1 cellular context compared by ENCODE assay signal in genomic region chr7:104943502-104944343, GRCh38.
TF ChIP-seq lines count a peak whose summit lies in the region.

No MANE protein-coding gene starts in this region.

TF ChIP-seq in HepG2, 621 proteins besides CTCF, POLR2A, EP300 and RAD21 (continued from another document and continues in another):
- TF ChIP-seq, protein P1, sequence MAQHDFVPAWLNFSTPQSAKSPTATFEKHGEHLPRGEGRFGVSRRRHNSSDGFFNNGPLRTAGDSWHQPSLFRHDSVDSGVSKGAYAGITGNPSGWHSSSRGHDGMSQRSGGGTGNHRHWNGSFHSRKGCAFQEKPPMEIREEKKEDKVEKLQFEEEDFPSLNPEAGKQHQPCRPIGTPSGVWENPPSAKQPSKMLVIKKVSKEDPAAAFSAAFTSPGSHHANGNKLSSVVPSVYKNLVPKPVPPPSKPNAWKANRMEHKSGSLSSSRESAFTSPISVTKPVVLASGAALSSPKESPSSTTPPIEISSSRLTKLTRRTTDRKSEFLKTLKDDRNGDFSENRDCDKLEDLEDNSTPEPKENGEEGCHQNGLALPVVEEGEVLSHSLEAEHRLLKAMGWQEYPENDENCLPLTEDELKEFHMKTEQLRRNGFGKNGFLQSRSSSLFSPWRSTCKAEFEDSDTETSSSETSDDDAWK (CRISPR knock-in tag; IDR thresholded peaks at IDR 0.05) = no peak
- TF ChIP-seq PAX8 (CRISPR knock-in tag; IDR thresholded peaks at IDR 0.05; ENCODE audit: borderline replicate concordance) (no peak), ZNF562 (CRISPR knock-in tag; IDR thresholded peaks at IDR 0.05; ENCODE audit: borderline replicate concordance) (no peak), SKIL (CRISPR knock-in tag; IDR thresholded peaks at IDR 0.05; ENCODE audit: borderline replicate concordance) (no peak), ZNF615 (CRISPR knock-in tag; IDR thresholded peaks at IDR 0.05; ENCODE audit: borderline replicate concordance) (no peak), ASH2L (IDR thresholded peaks at IDR 0.05; ENCODE audit: insufficient read length, low read depth, low read length) (peak; percentile 36), HOXD1 (CRISPR knock-in tag; IDR thresholded peaks at IDR 0.05) (no peak), ZBTB1 (CRISPR knock-in tag; IDR thresholded peaks at IDR 0.05; ENCODE audit: borderline replicate concordance) (no peak), CENPT (CRISPR knock-in tag; IDR thresholded peaks at IDR 0.05; ENCODE audit: low read depth) (no peak), NRL (CRISPR knock-in tag; IDR thresholded peaks at IDR 0.05; ENCODE audit: borderline replicate concordance) (no peak), ZBTB3 (CRISPR knock-in tag; IDR thresholded peaks at IDR 0.05; ENCODE audit: borderline replicate concordance, low read depth) (no peak), BCL6 (CRISPR knock-in tag; IDR thresholded peaks at IDR 0.05) (peak; percentile 38; the same call in 1 of the 2 replicates), AFF4 (CRISPR knock-in tag; IDR thresholded peaks at IDR 0.05) (no peak), CAMTA2 (CRISPR knock-in tag; IDR thresholded peaks at IDR 0.05; ENCODE audit: borderline replicate concordance) (no peak), BORCS8-MEF2B (CRISPR knock-in tag; IDR thresholded peaks at IDR 0.05) (no peak), ZFP36L1 (CRISPR knock-in tag; IDR thresholded peaks at IDR 0.05) (no peak), HMGXB3 (CRISPR knock-in tag; IDR thresholded peaks at IDR 0.05; ENCODE audit: borderline replicate concordance) (peak; percentile 23; the same call in 1 of the 2 replicates), KDM4B (CRISPR knock-in tag; IDR thresholded peaks at IDR 0.05) (no peak), ARNT (IDR thresholded peaks at IDR 0.05) (no peak), REL (CRISPR knock-in tag; conservative IDR thresholded peaks at IDR 0.05) (no peak), ZFY (CRISPR knock-in tag; IDR thresholded peaks at IDR 0.05) (peak; percentile 14; the same call in 1 of the 2 replicates), ZNF3 (CRISPR knock-in tag; IDR thresholded peaks at IDR 0.05) (no peak), MEIS2 (CRISPR knock-in tag; IDR thresholded peaks at IDR 0.05) (no peak), MED8 (CRISPR knock-in tag; IDR thresholded peaks at IDR 0.05; ENCODE audit: insufficient replicate concordance) (no peak), HNRNPL (IDR thresholded peaks at IDR 0.05; ENCODE audit: low read depth, low read length) (no peak), NCOA2 (CRISPR knock-in tag; IDR thresholded peaks at IDR 0.05) (peak; percentile 37; the same call in 1 of the 2 replicates), ESRRA (CRISPR knock-in tag; IDR thresholded peaks at IDR 0.05; ENCODE audit: low read depth) (no peak), ZNF20 (CRISPR knock-in tag; IDR thresholded peaks at IDR 0.05) (no peak), NPAS2 (CRISPR knock-in tag; IDR thresholded peaks at IDR 0.05; ENCODE audit: borderline replicate concordance) (no peak), NR2F1 (CRISPR knock-in tag; IDR thresholded peaks at IDR 0.05) (no peak), GFI1 (CRISPR knock-in tag; IDR thresholded peaks at IDR 0.05; ENCODE audit: borderline replicate concordance) (no peak), ZFX (CRISPR knock-in tag; IDR thresholded peaks at IDR 0.05; ENCODE audit: low read depth) (peak; percentile 70), NR2F6 (IDR thresholded peaks at IDR 0.05) (peak; percentile 44; the same call in 1 of the 2 replicates), NR2F6 (CRISPR knock-in tag; IDR thresholded peaks at IDR 0.05) (0 out of 2 replicates have a peak, but pooled peaks have one; percentile 19), ZSCAN30 (CRISPR knock-in tag; IDR thresholded peaks at IDR 0.05) (no peak), SOX13 (IDR thresholded peaks at IDR 0.05) (peak; percentile 96), SOX13 (CRISPR knock-in tag; conservative IDR thresholded peaks at IDR 0.05 in 1 of 2, IDR thresholded peaks at IDR 0.05 in 1 of 2) (peak in 1 of 2 experiments; percentile 97; a peak in 2 of 4 replicates), TCF7L2 (IDR thresholded peaks at IDR 0.05; ENCODE audit: low read depth, low read length) (peak; percentile 39; the same call in 1 of the 2 replicates), SOX6 (IDR thresholded peaks at IDR 0.05) (no peak), SOX6 (CRISPR knock-in tag; IDR thresholded peaks at IDR 0.05) (peak; percentile 89), ZNF207 (IDR thresholded peaks at IDR 0.05; ENCODE audit: borderline replicate concordance) (no peak), ZNF768 (CRISPR knock-in tag; IDR thresholded peaks at IDR 0.05) (no peak)
- TF ChIP-seq, protein P2, sequence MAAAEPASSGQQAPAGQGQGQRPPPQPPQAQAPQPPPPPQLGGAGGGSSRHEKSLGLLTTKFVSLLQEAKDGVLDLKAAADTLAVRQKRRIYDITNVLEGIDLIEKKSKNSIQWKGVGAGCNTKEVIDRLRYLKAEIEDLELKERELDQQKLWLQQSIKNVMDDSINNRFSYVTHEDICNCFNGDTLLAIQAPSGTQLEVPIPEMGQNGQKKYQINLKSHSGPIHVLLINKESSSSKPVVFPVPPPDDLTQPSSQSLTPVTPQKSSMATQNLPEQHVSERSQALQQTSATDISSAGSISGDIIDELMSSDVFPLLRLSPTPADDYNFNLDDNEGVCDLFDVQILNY (CRISPR knock-in tag; conservative IDR thresholded peaks at IDR 0.05) = no peak
- TF ChIP-seq, protein P3, sequence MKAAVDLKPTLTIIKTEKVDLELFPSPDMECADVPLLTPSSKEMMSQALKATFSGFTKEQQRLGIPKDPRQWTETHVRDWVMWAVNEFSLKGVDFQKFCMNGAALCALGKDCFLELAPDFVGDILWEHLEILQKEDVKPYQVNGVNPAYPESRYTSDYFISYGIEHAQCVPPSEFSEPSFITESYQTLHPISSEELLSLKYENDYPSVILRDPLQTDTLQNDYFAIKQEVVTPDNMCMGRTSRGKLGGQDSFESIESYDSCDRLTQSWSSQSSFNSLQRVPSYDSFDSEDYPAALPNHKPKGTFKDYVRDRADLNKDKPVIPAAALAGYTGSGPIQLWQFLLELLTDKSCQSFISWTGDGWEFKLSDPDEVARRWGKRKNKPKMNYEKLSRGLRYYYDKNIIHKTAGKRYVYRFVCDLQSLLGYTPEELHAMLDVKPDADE (CRISPR knock-in tag; IDR thresholded peaks at IDR 0.05) = no peak
- TF ChIP-seq, protein P4, sequence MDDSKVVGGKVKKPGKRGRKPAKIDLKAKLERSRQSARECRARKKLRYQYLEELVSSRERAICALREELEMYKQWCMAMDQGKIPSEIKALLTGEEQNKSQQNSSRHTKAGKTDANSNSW (CRISPR knock-in tag; IDR thresholded peaks at IDR 0.05; ENCODE audit: borderline replicate concordance) = no peak
- TF ChIP-seq, protein P5, sequence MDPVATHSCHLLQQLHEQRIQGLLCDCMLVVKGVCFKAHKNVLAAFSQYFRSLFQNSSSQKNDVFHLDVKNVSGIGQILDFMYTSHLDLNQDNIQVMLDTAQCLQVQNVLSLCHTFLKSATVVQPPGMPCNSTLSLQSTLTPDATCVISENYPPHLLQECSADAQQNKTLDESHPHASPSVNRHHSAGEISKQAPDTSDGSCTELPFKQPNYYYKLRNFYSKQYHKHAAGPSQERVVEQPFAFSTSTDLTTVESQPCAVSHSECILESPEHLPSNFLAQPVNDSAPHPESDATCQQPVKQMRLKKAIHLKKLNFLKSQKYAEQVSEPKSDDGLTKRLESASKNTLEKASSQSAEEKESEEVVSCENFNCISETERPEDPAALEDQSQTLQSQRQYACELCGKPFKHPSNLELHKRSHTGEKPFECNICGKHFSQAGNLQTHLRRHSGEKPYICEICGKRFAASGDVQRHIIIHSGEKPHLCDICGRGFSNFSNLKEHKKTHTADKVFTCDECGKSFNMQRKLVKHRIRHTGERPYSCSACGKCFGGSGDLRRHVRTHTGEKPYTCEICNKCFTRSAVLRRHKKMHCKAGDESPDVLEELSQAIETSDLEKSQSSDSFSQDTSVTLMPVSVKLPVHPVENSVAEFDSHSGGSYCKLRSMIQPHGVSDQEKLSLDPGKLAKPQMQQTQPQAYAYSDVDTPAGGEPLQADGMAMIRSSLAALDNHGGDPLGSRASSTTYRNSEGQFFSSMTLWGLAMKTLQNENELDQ (CRISPR knock-in tag; IDR thresholded peaks at IDR 0.05; ENCODE audit: borderline replicate concordance) = no peak
- TF ChIP-seq, protein P6, sequence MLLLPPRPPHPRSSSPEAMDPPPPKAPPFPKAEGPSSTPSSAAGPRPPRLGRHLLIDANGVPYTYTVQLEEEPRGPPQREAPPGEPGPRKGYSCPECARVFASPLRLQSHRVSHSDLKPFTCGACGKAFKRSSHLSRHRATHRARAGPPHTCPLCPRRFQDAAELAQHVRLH (CRISPR knock-in tag; IDR thresholded peaks at IDR 0.05; ENCODE audit: borderline replicate concordance, low read depth) = 0 out of 2 replicates have a peak, but pooled peaks have one; percentile 16
- TF ChIP-seq, protein P7, sequence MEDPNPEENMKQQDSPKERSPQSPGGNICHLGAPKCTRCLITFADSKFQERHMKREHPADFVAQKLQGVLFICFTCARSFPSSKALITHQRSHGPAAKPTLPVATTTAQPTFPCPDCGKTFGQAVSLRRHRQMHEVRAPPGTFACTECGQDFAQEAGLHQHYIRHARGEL (CRISPR knock-in tag; IDR thresholded peaks at IDR 0.05) = no peak
- TF ChIP-seq, protein P8, sequence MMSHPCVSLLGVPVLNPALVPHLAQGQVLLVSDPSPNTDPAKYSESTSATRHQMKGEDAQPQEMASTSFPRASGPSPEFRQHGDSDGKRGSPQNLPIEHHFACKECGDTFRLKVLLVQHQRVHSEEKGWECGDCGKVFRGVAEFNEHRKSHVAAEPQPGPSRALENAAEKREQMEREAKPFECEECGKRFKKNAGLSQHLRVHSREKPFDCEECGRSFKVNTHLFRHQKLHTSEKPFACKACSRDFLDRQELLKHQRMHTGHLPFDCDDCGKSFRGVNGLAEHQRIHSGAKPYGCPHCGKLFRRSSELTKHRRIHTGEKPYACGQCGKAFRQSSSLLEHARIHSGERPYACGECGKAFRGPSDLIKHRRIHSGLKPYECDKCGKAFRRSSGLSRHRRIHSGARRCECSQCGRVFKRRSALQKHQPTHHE (CRISPR knock-in tag; IDR thresholded peaks at IDR 0.05; ENCODE audit: borderline replicate concordance) = no peak
